In genomic region chr11:567629-568258, GRCh38 we compare ENCODE assay signal across 8 cellular contexts. TPM values are rescaled to one million over a fixed set of nuclear protein-coding genes. Genes with fewer than 3 reads are reported as not detected.
A peak's percentile ranks its signal among the peaks of the same experiment; 100 is the strongest.
DNase-seq lines count a peak whose midpoint lies in the region; ATAC-seq and TF ChIP-seq lines count a peak whose summit lies in the region.

No MANE protein-coding gene starts in this region.

- H3F3A ChIP-seq in OCI-LY1 (ENCODE audit: insufficient read depth, low read length), result no peaks in the 10 kb centered on the region

- peak overlapping the region; percentile 79 for H3K9ac ChIP-seq in OCI-LY1 (ENCODE audit: low read length)

- H3K9me3 ChIP-seq in OCI-LY1 (ENCODE audit: low read length), result no peaks in the 10 kb centered on the region
- H3K9me3 ChIP-seq in ovary, result no peaks in the 10 kb centered on the region

- no peak for TF ChIP-seq POLR2A in ovary (IDR thresholded peaks at IDR 0.05)

- DNase-seq in epithelial cell of esophagus (ENCODE audit: low read depth) (no peak), ovary (no peak), ACHN (no peak)

- in situ Hi-C loops in ACHN (cut with HindIII; ENCODE audit: low pct_ligation_motif_present, low pct_unique_long_range_greater_than_20kb, low sequenced_read_pairs), result no loop called here

- H3K27me3 ChIP-seq in OCI-LY1 (ENCODE audit: insufficient read depth, low read length), result peaks cover 5% of the 10 kb centered on the region; the same call in 1 of the 2 replicates
- H3K27me3 ChIP-seq in ovary, result no peaks in the 10 kb centered on the region

- H4K20me1 ChIP-seq in OCI-LY1 (ENCODE audit: insufficient read depth, low read length), result no peaks in the 10 kb centered on the region

- H3K4me2 ChIP-seq in OCI-LY1 (ENCODE audit: low read length), result peak overlapping the region; percentile 88

- TF ChIP-seq EP300 in ovary (IDR thresholded peaks at IDR 0.05), result no peak

- H3K4me3 ChIP-seq in OCI-LY1 (ENCODE audit: low read depth, low read length, poor library complexity, severe bottlenecking) (peak overlapping the region; percentile 74), epithelial cell of esophagus (ENCODE audit: low read length) (peak overlapping the region; percentile 83), ovary (peak overlapping the region; percentile 57)

- H2AFZ ChIP-seq in OCI-LY1 (ENCODE audit: low read length), result no peak overlapping the region

- 22 to 35% (median 23%) methylated on average over 28 to 36 of the region's 36 CpGs for WGBS in ovary, 3 donors

- H3K27ac ChIP-seq in OCI-LY1 (ENCODE audit: low read depth, low read length, poor library complexity, severe bottlenecking) (no peak overlapping the region), ovary (peak overlapping the region; percentile 56 to 84)

- ATAC-seq in GM21360 (IDR thresholded peaks at IDR 0.05; ENCODE audit: unreplicated experiment), result peak; percentile 1
- no peak for ATAC-seq in GM18873 (IDR thresholded peaks at IDR 0.05; ENCODE audit: low FRiP score, unreplicated experiment)
- no peak for ATAC-seq in GM21786 (IDR thresholded peaks at IDR 0.05; ENCODE audit: unreplicated experiment)
- ATAC-seq in GM19035 (IDR thresholded peaks at IDR 0.05; ENCODE audit: unreplicated experiment), result no peak

- H3K9me2 ChIP-seq in OCI-LY1 (ENCODE audit: low read depth, low read length), result no peaks in the 10 kb centered on the region

- TF ChIP-seq CTCF in OCI-LY1 (IDR thresholded peaks at IDR 0.05; ENCODE audit: low read length), result no peak
- TF ChIP-seq CTCF in epithelial cell of esophagus (IDR thresholded peaks at IDR 0.05; ENCODE audit: insufficient read depth, low read depth, low read length, missing control alignments), result no peak
- TF ChIP-seq CTCF in ovary (IDR thresholded peaks at IDR 0.05), result no peak

- no peaks in the 10 kb centered on the region; the same call in 1 of the 2 replicates for H3K36me3 ChIP-seq in OCI-LY1 (ENCODE audit: insufficient read depth, low read length)
- no peaks in the 10 kb centered on the region for H3K36me3 ChIP-seq in ovary

- H3K4me1 ChIP-seq in OCI-LY1 (ENCODE audit: insufficient read depth, low read length, severe bottlenecking) (peaks cover 25% of the 10 kb centered on the region), ovary (ENCODE audit: insufficient read depth) (peaks cover 2% of the 10 kb centered on the region)

- no peaks in the 10 kb centered on the region for H3K79me2 ChIP-seq in OCI-LY1 (ENCODE audit: insufficient read depth, low read length)

- intact Hi-C loops in ovary (cut with DNase I), result no loop called here

RNA-seq across cellular contexts. Expression of gene RASSF7, which starts 7.0 kb away (rescaled TPM):
- total RNA-seq in ovary, result 100 to 1,000 TPM in 1 of 7 donors, 10 to 100 TPM in 2, 1 to 10 TPM in 4; 4.7 to 163 (median 9.5) TPM
- 1 to 10 TPM in 1 of 2 donors, not detected in 1; 7.4 TPM for polyA plus RNA-seq in ovary

RNA-seq across cellular contexts. Expression of gene LMNTD2, which starts 7.2 kb away (rescaled TPM):
- total RNA-seq in ovary, result 1 to 10 TPM in 5 of 7 donors, under 1 TPM in 2; 0.70 to 7.6 (median 1.2) TPM
- polyA plus RNA-seq in ovary, result 1 to 10 TPM in 1 of 2 donors, not detected in 1; 1.1 TPM

RNA-seq across cellular contexts. Expression of gene PHRF1, which starts 8.5 kb away (rescaled TPM):
- total RNA-seq in ovary, result 10 to 100 TPM; 15.5 to 34.2 (median 31.0) TPM
- 10 to 100 TPM in 1 of 2 donors, 1 to 10 TPM in 1; 3.8 to 21.3 TPM for polyA plus RNA-seq in ovary

RNA-seq across cellular contexts. Expression of gene LRRC56, which starts 30.4 kb away (rescaled TPM):
- total RNA-seq in ovary, result 1 to 10 TPM in 6 of 7 donors, under 1 TPM in 1; 0.60 to 6.2 (median 2.0) TPM
- polyA plus RNA-seq in ovary, result 1 to 10 TPM in 1 of 2 donors, not detected in 1; 2.1 TPM

RNA-seq across cellular contexts. Expression of gene HRAS, which starts 32.4 kb away (rescaled TPM):
- 10 to 100 TPM; 21.3 to 49.6 (median 36.3) TPM for total RNA-seq in ovary
- 10 to 100 TPM in 1 of 2 donors, 1 to 10 TPM in 1; 4.3 to 38.0 TPM for polyA plus RNA-seq in ovary
